ENCODE assay signal across 10 cellular contexts in the genomic region with DNA sequence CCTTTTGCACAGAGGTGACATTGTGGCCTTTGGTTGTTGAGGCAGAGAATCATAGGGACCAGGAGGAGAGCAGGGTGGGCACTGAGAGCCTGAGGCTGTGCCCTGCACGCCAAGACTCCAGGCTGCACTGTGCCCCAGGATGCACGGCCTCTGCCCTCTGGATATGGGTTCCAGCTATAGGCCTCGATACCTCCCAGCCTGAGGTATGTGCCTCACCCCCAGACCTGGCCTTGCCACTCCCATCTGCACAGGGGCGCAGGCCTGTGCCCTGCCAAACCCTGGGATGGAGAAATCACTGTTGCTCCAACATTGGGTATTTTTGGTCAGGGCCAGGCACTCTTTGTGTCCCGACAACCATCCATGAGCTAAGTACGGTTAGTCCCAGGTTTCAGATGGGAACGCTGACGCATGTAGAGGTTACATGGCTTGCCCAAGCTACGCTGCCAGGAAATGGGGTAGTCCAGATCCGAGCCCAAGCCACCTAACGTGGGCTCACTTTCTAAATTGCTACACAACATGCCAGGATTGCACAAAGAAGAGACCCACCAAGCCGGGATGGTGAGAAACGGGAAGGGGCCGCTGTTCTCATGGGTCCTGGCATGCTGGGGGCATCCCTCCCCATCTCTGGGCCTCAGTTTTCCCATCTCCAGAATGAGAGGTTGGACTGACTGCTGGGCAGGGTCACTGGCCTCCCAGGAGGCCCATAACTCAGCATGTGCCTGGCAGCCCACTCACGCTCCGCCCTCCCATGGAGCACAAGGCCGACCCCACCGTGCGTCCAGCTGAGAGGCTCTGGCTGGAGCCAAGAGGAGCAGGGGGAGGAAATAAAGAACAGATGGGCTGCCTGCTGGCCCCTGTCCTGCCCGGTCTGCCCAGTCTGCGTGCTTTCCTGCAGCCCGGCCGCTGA. TPM values are rescaled to one million over a fixed set of nuclear protein-coding genes. Genes with fewer than 3 reads are reported as not detected.
DNase-seq lines count a peak whose midpoint lies in the region; ATAC-seq and TF ChIP-seq lines count a peak whose summit lies in the region.
"Had no signal": no experiment of that assay in that cellular context is flagged by ENCODE, and none has a peak within 500 bp of the region (broad histone marks: within the 10 kb centered on the region; RNA-seq: fewer than 3 reads in every experiment).

No MANE protein-coding gene starts in this region.

- no peak overlapping the region for H3K4me3 ChIP-seq in fibroblast of lung (replicated peaks in 1 of 4; ENCODE audit: control extremely low read depth in 1 of 4, insufficient read depth in 1 of 4, low read depth in 3 of 4, low read length in 4 of 4)
- H3K4me3 ChIP-seq in mesodermal cell (ENCODE audit: extremely low read depth, insufficient read depth, low read length, poor library complexity, severe bottlenecking), result no peak overlapping the region
- H3K4me3 ChIP-seq in thoracic aorta, result peak overlapping the region; percentile 43

- H3K9me3 ChIP-seq in fibroblast of lung (ENCODE audit: control insufficient read depth, insufficient read depth, low read depth, low read length) (no peaks in the 10 kb centered on the region), mesodermal cell (ENCODE audit: control insufficient read depth, low read length) (no peaks in the 10 kb centered on the region), thoracic aorta (no peaks in the 10 kb centered on the region)

- peaks cover 2% of the 10 kb centered on the region for H3K36me3 ChIP-seq in fibroblast of lung (ENCODE audit: control insufficient read depth, insufficient read depth, low read length)
- H3K36me3 ChIP-seq in mesodermal cell (ENCODE audit: control insufficient read depth, insufficient read depth, low read length), result peaks cover 13% of the 10 kb centered on the region
- H3K36me3 ChIP-seq in thoracic aorta, result no peaks in the 10 kb centered on the region

- peak overlapping the region; percentile 20 for H3K9ac ChIP-seq in fibroblast of lung (ENCODE audit: insufficient read depth, low read length)

- H3K27me3 ChIP-seq in fibroblast of lung (ENCODE audit: control insufficient read depth, insufficient read depth, low read length), result no peaks in the 10 kb centered on the region
- no peaks in the 10 kb centered on the region for H3K27me3 ChIP-seq in thoracic aorta (replicated peaks; ENCODE audit: insufficient read depth)

- TF ChIP-seq CTCF in fibroblast of lung (conservative IDR thresholded peaks at IDR 0.05 in 1 of 2, IDR thresholded peaks at IDR 0.05 in 1 of 2; ENCODE audit: low read depth in 1 of 2, low read length in 2 of 2) (no peak), thoracic aorta (IDR thresholded peaks at IDR 0.05) (no peak), GM10266 (IDR thresholded peaks at IDR 0.05; ENCODE audit: control insufficient read depth, insufficient read depth, low read depth, missing control alignments) (no peak)

- no peaks in the 10 kb centered on the region for H4K20me1 ChIP-seq in fibroblast of lung (ENCODE audit: control insufficient read depth, extremely low read depth, insufficient read depth, low read length)

- peaks cover 78% of the 10 kb centered on the region for H3K4me1 ChIP-seq in fibroblast of lung (ENCODE audit: control insufficient read depth, extremely low read depth, insufficient read depth, low read length)
- peaks cover 90% of the 10 kb centered on the region for H3K4me1 ChIP-seq in mesodermal cell (ENCODE audit: control insufficient read depth, insufficient read depth, low read length, poor library complexity, severe bottlenecking)
- H3K4me1 ChIP-seq in thoracic aorta (ENCODE audit: control insufficient read depth in 1 of 2, low read depth in 2 of 2), result peaks cover 80 to 100% of the 10 kb centered on the region in 2 donors
- H3K4me1 ChIP-seq: foreskin keratinocyte had no signal

- H2AFZ ChIP-seq in fibroblast of lung (ENCODE audit: low read length), result no peak overlapping the region

- H3K4me2 ChIP-seq in fibroblast of lung (ENCODE audit: extremely low read depth, insufficient read depth, low read length), result no peak overlapping the region

- H3K79me2 ChIP-seq in fibroblast of lung (ENCODE audit: control insufficient read depth, insufficient read depth, low read length), result peaks cover 29% of the 10 kb centered on the region

- 81 to 83% methylated on average over 20 to 21 of the region's 23 CpGs for WGBS in mesodermal cell (ENCODE audit: insufficient coverage in 2 of 2), 2 experiments

- H3K27ac ChIP-seq in fibroblast of lung (ENCODE audit: insufficient read depth, low read length) (peak overlapping the region; percentile 72), mesodermal cell (ENCODE audit: low read depth, low read length, severe bottlenecking) (peak overlapping the region; percentile 49), thoracic aorta (peak overlapping the region; percentile 88 to 89)
- H3K27ac ChIP-seq: foreskin keratinocyte had no signal

- peak; percentile 58 to 85 for DNase-seq in fibroblast of lung (ENCODE audit: low read depth in 2 of 2)
- DNase-seq in thoracic aorta (ENCODE audit: low spot score), result no peak
- no peak for DNase-seq in GM10266 (ENCODE audit: extremely low spot score)
- no peak for DNase-seq in GDM1 (lab: John Stamatoyannopoulos, UW)
- no peak for DNase-seq in KG1 (lab: John Stamatoyannopoulos, UW)
- DNase-seq: NCI-H187 treated with DMSO at 0.1 percent for 48 hours had no signal

- ATAC-seq in thoracic aorta (ENCODE audit: insufficient number of reproducible peaks, low FRiP score, low read depth) (peak; percentile 5), HG03457 (IDR thresholded peaks at IDR 0.05; ENCODE audit: unreplicated experiment) (no peak)

TF ChIP-seq in PFSK-1, 5 proteins besides CTCF, POLR2A, EP300 and RAD21:
- TF ChIP-seq POLR2AphosphoS5 (IDR thresholded peaks at IDR 0.05; ENCODE audit: low read depth, low read length), result 0 out of 2 replicates have a peak, but pooled peaks have one; percentile 30
- TF ChIP-seq TAF1 (IDR thresholded peaks at IDR 0.05; ENCODE audit: borderline replicate concordance, insufficient read depth, low read length), result no peak
TF ChIP-seq in PFSK-1: peak in this region for 1.

RNA-seq across cellular contexts. Expression of gene ZCCHC24, which starts 44.2 kb away (rescaled TPM):
- polyA plus RNA-seq in PFSK-1 (2012; ENCODE audit: insufficient read length, low read depth), result 73.6 TPM
- total RNA-seq in fibroblast of lung (40.3 and 44.4 TPM in 2 replicates), thoracic aorta (10 to 100 TPM; 66.9 to 82.9 TPM)
- 30.2 and 33.2 TPM in 2 replicates for polyA plus RNA-seq in fibroblast of lung
- 45.0 and 51.9 TPM in 2 replicates for polyA plus RNA-seq in fibroblast of lung (2012)
- polyA minus RNA-seq in fibroblast of lung (ENCODE audit: low replicate concordance), result 92.5 and 96.5 TPM in 2 replicates
- 43.7 TPM for polyA plus RNA-seq in mesodermal cell (2013, experiment 1 of 2)
- 41.4 TPM for polyA plus RNA-seq in mesodermal cell (2013, experiment 2 of 2)

RNA-seq across cellular contexts. Expression of gene PPIF, which starts 54.0 kb away (rescaled TPM):
- polyA plus RNA-seq in PFSK-1 (2012; ENCODE audit: insufficient read length, low read depth), result 214 TPM
- total RNA-seq in fibroblast of lung, result 18.2 and 18.7 TPM in 2 replicates
- polyA plus RNA-seq in fibroblast of lung, result 63.0 and 82.2 TPM in 2 replicates
- polyA plus RNA-seq in fibroblast of lung (2012), result 53.2 and 71.9 TPM in 2 replicates
- 137 and 359 TPM in 2 replicates for polyA minus RNA-seq in fibroblast of lung (ENCODE audit: low replicate concordance)
- 47.9 TPM for polyA plus RNA-seq in mesodermal cell (2013, experiment 1 of 2)
- 38.5 TPM for polyA plus RNA-seq in mesodermal cell (2013, experiment 2 of 2)
- total RNA-seq in thoracic aorta, result 10 to 100 TPM in 1 of 2 donors, 1 to 10 TPM in 1; 5.7 to 44.2 TPM

Comparison
In these comparisons a context has a peak if more than half of its experiments do, and no peak if none do; other contexts are left out.
1. DNase-seq: peak in fibroblast of lung (2 of 2); none in thoracic aorta (single experiment), GM10266 (single experiment), GDM1 (single experiment) and KG1 (single experiment).
2. Peak in every context shown above with its lines, with median percentiles within 50 percentile points of each other: H3K27ac ChIP-seq.